1 cellular context compared by ENCODE assay signal in the genomic region with DNA sequence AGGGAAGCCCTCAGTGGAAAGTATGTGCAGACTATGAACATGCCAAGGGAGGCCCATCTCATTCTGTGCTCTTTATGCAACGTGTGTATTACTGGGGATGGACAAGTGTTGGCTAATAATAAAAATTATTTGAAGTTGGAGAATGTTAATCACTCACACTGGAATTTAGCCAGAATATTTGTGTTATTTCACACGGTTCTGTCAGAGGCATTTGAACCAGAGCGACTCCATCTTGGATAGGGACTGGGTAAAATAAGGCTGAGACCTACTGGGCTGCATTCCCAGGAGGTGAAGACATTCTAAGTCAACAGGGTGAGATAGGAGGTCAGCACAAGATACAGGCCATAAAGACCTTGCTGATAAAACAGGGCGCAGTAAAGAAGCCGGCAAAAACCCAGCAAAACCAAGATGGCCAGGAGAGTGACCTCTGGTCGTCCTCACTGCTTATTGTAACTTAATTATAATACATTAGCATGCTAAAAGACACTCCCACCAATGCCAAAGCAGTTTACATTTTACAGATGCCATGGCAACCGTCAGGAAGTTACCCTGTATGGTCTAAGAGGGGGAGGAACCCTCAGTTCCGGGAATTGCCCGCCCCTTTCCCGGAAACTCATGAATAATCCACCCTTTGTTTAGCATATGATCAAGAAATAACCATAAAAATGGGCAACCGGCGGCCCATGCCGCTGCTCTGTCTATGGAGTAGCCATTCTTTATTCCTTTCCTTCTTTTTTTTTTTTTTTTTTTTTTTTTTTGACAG.
A peak's percentile ranks its signal among the peaks of the same experiment; 100 is the strongest.
TF ChIP-seq lines count a peak whose summit lies in the region.

No MANE protein-coding gene starts in this region.

TF ChIP-seq in K562, 482 proteins besides CTCF, POLR2A, EP300 and RAD21 (continued from another document and continues in another):
- TF ChIP-seq, protein P1, sequence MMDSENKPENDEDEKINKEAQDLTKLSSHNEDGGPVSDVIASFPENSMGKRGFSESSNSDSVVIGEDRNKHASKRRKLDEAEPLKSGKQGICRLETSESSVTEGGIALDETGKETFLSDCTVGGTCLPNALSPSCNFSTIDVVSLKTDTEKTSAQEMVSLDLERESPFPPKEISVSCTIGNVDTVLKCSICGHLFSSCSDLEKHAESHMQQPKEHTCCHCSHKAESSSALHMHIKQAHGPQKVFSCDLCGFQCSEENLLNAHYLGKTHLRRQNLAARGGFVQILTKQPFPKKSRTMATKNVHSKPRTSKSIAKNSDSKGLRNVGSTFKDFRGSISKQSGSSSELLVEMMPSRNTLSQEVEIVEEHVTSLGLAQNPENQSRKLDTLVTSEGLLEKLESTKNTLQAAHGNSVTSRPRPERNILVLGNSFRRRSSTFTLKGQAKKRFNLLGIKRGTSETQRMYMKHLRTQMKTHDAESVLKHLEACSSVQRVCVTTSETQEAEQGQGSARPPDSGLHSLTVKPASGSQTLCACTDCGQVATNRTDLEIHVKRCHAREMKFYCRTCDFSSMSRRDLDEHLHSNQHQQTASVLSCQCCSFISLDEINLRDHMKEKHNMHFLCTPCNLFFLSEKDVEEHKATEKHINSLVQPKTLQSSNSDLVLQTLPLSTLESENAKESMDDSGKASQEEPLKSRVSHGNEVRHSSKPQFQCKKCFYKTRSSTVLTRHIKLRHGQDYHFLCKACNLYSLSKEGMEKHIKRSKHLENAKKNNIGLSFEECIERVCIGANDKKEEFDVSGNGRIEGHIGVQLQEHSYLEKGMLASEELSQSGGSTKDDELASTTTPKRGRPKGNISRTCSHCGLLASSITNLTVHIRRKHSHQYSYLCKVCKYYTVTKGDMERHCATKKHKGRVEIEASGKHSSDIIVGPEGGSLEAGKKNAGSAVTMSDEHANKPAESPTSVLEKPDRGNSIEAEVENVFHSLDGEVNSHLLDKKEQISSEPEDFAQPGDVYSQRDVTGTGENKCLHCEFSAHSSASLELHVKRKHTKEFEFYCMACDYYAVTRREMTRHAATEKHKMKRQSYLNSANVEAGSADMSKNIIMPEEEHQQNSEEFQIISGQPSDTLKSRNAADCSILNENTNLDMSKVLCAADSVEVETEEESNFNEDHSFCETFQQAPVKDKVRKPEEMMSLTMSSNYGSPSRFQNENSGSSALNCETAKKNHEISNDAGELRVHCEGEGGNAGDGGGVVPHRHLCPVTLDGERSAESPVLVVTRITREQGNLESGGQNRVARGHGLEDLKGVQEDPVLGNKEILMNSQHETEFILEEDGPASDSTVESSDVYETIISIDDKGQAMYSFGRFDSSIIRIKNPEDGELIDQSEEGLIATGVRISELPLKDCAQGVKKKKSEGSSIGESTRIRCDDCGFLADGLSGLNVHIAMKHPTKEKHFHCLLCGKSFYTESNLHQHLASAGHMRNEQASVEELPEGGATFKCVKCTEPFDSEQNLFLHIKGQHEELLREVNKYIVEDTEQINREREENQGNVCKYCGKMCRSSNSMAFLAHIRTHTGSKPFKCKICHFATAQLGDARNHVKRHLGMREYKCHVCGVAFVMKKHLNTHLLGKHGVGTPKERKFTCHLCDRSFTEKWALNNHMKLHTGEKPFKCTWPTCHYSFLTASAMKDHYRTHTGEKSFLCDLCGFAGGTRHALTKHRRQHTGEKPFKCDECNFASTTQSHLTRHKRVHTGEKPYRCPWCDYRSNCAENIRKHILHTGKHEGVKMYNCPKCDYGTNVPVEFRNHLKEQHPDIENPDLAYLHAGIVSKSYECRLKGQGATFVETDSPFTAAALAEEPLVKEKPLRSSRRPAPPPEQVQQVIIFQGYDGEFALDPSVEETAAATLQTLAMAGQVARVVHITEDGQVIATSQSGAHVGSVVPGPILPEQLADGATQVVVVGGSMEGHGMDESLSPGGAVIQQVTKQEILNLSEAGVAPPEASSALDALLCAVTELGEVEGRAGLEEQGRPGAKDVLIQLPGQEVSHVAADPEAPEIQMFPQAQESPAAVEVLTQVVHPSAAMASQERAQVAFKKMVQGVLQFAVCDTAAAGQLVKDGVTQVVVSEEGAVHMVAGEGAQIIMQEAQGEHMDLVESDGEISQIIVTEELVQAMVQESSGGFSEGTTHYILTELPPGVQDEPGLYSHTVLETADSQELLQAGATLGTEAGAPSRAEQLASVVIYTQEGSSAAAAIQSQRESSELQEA (IDR thresholded peaks at IDR 0.05; ENCODE audit: low read depth), result no peak
- no peak for TF ChIP-seq HDAC1 (IDR thresholded peaks at IDR 0.05)
- peak; percentile 99 for TF ChIP-seq BCL6 (CRISPR knock-in tag; IDR thresholded peaks at IDR 0.05)
- TF ChIP-seq ZSCAN29 (IDR thresholded peaks at IDR 0.05), result no peak
- TF ChIP-seq, protein P2, sequence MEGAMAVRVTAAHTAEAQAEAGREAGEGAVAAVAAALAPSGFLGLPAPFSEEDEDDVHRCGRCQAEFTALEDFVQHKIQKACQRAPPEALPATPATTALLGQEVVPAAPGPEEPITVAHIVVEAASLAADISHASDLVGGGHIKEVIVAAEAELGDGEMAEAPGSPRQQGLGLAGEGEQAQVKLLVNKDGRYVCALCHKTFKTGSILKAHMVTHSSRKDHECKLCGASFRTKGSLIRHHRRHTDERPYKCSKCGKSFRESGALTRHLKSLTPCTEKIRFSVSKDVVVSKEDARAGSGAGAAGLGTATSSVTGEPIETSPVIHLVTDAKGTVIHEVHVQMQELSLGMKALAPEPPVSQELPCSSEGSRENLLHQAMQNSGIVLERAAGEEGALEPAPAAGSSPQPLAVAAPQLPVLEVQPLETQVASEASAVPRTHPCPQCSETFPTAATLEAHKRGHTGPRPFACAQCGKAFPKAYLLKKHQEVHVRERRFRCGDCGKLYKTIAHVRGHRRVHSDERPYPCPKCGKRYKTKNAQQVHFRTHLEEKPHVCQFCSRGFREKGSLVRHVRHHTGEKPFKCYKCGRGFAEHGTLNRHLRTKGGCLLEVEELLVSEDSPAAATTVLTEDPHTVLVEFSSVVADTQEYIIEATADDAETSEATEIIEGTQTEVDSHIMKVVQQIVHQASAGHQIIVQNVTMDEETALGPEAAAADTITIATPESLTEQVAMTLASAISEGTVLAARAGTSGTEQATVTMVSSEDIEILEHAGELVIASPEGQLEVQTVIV (CRISPR knock-in tag; IDR thresholded peaks at IDR 0.05; ENCODE audit: borderline replicate concordance), result peak; percentile 91
- TF ChIP-seq RUNX1 (IDR thresholded peaks at IDR 0.05; ENCODE audit: low read depth), result no peak
- TF ChIP-seq TCFL5 (CRISPR knock-in tag; conservative IDR thresholded peaks at IDR 0.05), result peak; percentile 99
- TF ChIP-seq MTF1 (CRISPR knock-in tag; IDR thresholded peaks at IDR 0.05; ENCODE audit: borderline replicate concordance), result peak; percentile 98
- no peak for TF ChIP-seq ZBTB8A (IDR thresholded peaks at IDR 0.05; ENCODE audit: partially characterized antibody)
- TF ChIP-seq, protein P3, sequence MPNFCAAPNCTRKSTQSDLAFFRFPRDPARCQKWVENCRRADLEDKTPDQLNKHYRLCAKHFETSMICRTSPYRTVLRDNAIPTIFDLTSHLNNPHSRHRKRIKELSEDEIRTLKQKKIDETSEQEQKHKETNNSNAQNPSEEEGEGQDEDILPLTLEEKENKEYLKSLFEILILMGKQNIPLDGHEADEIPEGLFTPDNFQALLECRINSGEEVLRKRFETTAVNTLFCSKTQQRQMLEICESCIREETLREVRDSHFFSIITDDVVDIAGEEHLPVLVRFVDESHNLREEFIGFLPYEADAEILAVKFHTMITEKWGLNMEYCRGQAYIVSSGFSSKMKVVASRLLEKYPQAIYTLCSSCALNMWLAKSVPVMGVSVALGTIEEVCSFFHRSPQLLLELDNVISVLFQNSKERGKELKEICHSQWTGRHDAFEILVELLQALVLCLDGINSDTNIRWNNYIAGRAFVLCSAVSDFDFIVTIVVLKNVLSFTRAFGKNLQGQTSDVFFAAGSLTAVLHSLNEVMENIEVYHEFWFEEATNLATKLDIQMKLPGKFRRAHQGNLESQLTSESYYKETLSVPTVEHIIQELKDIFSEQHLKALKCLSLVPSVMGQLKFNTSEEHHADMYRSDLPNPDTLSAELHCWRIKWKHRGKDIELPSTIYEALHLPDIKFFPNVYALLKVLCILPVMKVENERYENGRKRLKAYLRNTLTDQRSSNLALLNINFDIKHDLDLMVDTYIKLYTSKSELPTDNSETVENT (CRISPR knock-in tag; IDR thresholded peaks at IDR 0.05), result no peak
- TF ChIP-seq NR2C2 (CRISPR knock-in tag; IDR thresholded peaks at IDR 0.05), result no peak
- TF ChIP-seq NR2C2 (tag; IDR thresholded peaks at IDR 0.05), result peak; percentile 96
- no peak for TF ChIP-seq POLR2AphosphoS2 (IDR thresholded peaks at IDR 0.05; ENCODE audit: low read length)
- no peak for TF ChIP-seq NCOA4 (IDR thresholded peaks at IDR 0.05; ENCODE audit: partially characterized antibody)
- TF ChIP-seq DACH1 (IDR thresholded peaks at IDR 0.05; ENCODE audit: partially characterized antibody), result no peak
- TF ChIP-seq TARDBP (IDR thresholded peaks at IDR 0.05), result no peak
- TF ChIP-seq TAF7 (tag; IDR thresholded peaks at IDR 0.05), result peak; percentile 99
- TF ChIP-seq, protein P4, sequence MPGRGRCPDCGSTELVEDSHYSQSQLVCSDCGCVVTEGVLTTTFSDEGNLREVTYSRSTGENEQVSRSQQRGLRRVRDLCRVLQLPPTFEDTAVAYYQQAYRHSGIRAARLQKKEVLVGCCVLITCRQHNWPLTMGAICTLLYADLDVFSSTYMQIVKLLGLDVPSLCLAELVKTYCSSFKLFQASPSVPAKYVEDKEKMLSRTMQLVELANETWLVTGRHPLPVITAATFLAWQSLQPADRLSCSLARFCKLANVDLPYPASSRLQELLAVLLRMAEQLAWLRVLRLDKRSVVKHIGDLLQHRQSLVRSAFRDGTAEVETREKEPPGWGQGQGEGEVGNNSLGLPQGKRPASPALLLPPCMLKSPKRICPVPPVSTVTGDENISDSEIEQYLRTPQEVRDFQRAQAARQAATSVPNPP (IDR thresholded peaks at IDR 0.05; ENCODE audit: borderline replicate concordance, insufficient read depth, insufficient read length), result no peak
- TF ChIP-seq SRSF3 (IDR thresholded peaks at IDR 0.05; ENCODE audit: insufficient read depth, low read length), result no peak
- TF ChIP-seq ZNF274 (IDR thresholded peaks at IDR 0.05; ENCODE audit: borderline replicate concordance, low read depth, low read length), result no peak
- TF ChIP-seq GATA2 (CRISPR knock-in tag; IDR thresholded peaks at IDR 0.05), result no peak
- no peak for TF ChIP-seq SIN3A (IDR thresholded peaks at IDR 0.05; ENCODE audit: borderline replicate concordance in 2 of 2, control insufficient read depth in 1 of 2, low read depth in 2 of 2, low read length in 2 of 2)
- no peak for TF ChIP-seq ZC3H8 (IDR thresholded peaks at IDR 0.05)
- peak; percentile 98 for TF ChIP-seq ZNF239 (CRISPR knock-in tag; IDR thresholded peaks at IDR 0.05)
- TF ChIP-seq ZNF551 (CRISPR knock-in tag; IDR thresholded peaks at IDR 0.05), result peak; percentile 94
- TF ChIP-seq TAF1 (IDR thresholded peaks at IDR 0.05; ENCODE audit: control insufficient read depth, extremely low read depth, insufficient read depth, low read length, severe bottlenecking), result no peak
- TF ChIP-seq E2F3 (CRISPR knock-in tag; IDR thresholded peaks at IDR 0.05), result peak; percentile 100
- TF ChIP-seq CBX1 (IDR thresholded peaks at IDR 0.05; ENCODE audit: low read depth), result no peak
- TF ChIP-seq NCOA6 (IDR thresholded peaks at IDR 0.05), result no peak
- TF ChIP-seq SREBF1 (IDR thresholded peaks at IDR 0.05; ENCODE audit: borderline replicate concordance, low read depth, low read length), result no peak
- TF ChIP-seq ZNF778 (CRISPR knock-in tag; IDR thresholded peaks at IDR 0.05), result peak; percentile 86; the same call in 1 of the 2 replicates
- TF ChIP-seq CREM (IDR thresholded peaks at IDR 0.05; ENCODE audit: low read depth), result no peak
- TF ChIP-seq ZNF699 (CRISPR knock-in tag; IDR thresholded peaks at IDR 0.05; ENCODE audit: insufficient replicate concordance), result peak; percentile 95
- peak; percentile 65 for TF ChIP-seq NR2C1 (IDR thresholded peaks at IDR 0.05)
- TF ChIP-seq NR2C1 (tag; IDR thresholded peaks at IDR 0.05), result peak; percentile 98
- TF ChIP-seq MYBL2 (IDR thresholded peaks at IDR 0.05; ENCODE audit: low read depth), result no peak
- TF ChIP-seq MYBL2 (CRISPR knock-in tag; IDR thresholded peaks at IDR 0.05; ENCODE audit: borderline replicate concordance), result no peak
- TF ChIP-seq STAT5B (CRISPR knock-in tag; IDR thresholded peaks at IDR 0.05), result peak; percentile 98
- TF ChIP-seq HDAC6 (IDR thresholded peaks at IDR 0.05; ENCODE audit: low read depth, low read length), result no peak
- TF ChIP-seq EP400 (IDR thresholded peaks at IDR 0.05), result 0 out of 2 replicates have a peak, but pooled peaks have one; percentile 31
- peak; percentile 97 for TF ChIP-seq HOXB6 (CRISPR knock-in tag; IDR thresholded peaks at IDR 0.05; ENCODE audit: borderline replicate concordance)
- TF ChIP-seq, protein P5, sequence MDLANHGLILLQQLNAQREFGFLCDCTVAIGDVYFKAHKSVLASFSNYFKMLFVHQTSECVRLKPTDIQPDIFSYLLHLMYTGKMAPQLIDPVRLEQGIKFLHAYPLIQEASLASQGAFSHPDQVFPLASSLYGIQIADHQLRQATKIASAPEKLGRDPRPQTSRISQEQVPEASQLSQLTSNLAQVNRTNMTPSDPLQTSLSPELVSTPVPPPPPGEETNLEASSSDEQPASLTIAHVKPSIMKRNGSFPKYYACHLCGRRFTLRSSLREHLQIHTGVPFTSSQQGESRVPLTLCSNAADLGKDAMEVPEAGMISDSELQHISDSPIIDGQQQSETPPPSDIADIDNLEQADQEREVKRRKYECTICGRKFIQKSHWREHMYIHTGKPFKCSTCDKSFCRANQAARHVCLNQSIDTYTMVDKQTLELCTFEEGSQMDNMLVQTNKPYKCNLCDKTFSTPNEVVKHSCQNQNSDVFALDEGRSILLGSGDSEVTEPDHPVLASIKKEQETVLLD (IDR thresholded peaks at IDR 0.05), result peak; percentile 89
- no peak for TF ChIP-seq ZNF282 (CRISPR knock-in tag; IDR thresholded peaks at IDR 0.05)
- TF ChIP-seq, protein P6, sequence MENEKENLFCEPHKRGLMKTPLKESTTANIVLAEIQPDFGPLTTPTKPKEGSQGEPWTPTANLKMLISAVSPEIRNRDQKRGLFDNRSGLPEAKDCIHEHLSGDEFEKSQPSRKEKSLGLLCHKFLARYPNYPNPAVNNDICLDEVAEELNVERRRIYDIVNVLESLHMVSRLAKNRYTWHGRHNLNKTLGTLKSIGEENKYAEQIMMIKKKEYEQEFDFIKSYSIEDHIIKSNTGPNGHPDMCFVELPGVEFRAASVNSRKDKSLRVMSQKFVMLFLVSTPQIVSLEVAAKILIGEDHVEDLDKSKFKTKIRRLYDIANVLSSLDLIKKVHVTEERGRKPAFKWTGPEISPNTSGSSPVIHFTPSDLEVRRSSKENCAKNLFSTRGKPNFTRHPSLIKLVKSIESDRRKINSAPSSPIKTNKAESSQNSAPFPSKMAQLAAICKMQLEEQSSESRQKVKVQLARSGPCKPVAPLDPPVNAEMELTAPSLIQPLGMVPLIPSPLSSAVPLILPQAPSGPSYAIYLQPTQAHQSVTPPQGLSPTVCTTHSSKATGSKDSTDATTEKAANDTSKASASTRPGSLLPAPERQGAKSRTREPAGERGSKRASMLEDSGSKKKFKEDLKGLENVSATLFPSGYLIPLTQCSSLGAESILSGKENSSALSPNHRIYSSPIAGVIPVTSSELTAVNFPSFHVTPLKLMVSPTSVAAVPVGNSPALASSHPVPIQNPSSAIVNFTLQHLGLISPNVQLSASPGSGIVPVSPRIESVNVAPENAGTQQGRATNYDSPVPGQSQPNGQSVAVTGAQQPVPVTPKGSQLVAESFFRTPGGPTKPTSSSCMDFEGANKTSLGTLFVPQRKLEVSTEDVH (IDR thresholded peaks at IDR 0.05; ENCODE audit: low read depth, partially characterized antibody), result no peak
- TF ChIP-seq HNRNPL (IDR thresholded peaks at IDR 0.05; ENCODE audit: low read depth, low read length), result no peak
- TF ChIP-seq PML (IDR thresholded peaks at IDR 0.05; ENCODE audit: low read length), result 0 out of 2 replicates have a peak, but pooled peaks have one; percentile 26
